Comparison of ENCODE assay signal across 2 cellular contexts in the genomic region with DNA sequence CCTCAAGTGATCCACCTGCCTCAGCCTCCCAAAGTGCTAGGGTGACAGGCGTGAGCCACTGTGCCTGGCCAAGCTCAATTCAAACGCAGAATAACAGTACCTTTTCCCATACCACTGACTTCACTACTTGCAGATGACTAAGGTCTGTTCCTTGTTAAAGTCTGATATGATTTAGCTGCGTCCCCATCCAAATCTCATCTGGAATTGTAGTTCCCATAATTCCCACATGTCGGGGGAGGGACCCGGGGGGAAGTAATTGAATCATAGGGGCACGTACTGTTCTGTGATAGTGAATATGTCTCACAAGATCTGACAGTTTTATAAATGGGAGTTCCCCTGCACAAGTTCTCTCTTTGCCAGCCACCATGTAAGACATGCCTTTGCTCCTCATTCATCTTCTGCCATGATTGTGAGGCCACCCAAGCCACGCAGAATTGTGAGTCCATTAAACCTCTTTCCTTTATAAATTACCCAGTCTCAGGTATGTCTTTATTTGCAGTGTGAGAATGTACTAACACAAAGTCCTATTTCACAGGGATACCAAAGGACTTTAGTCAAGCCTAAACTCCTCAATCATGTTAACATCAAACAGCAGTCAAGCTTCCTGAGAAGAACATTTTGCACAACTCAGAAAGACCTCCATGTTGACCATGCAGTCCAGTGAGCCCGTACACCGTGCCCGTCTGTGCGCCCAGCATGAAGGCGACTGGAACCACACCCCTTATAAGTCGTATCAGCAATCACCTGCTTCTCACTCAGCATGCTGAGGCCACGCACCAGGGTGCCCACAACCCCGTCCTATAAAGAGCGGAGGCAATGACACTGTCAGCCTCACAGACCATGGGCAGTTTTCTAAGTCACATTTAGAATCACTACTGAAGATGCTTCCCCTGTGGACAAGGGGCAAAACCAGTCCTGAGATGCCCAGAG.
A peak's percentile ranks its signal among the peaks of the same experiment; 100 is the strongest.
TF ChIP-seq lines count a peak whose summit lies in the region.

No MANE protein-coding gene starts in this region.

TF ChIP-seq in HepG2, 621 proteins besides CTCF, POLR2A, EP300 and RAD21:
- TF ChIP-seq ZNF557 (CRISPR knock-in tag; IDR thresholded peaks at IDR 0.05) (no peak), ZMYM2 (CRISPR knock-in tag; IDR thresholded peaks at IDR 0.05) (0 out of 2 replicates have a peak, but pooled peaks have one; percentile 55), HNF4A (CRISPR knock-in tag; IDR thresholded peaks at IDR 0.05) (peak; percentile 10; the same call in 1 of the 2 replicates), ZNF430 (CRISPR knock-in tag; IDR thresholded peaks at IDR 0.05) (peak; percentile 99)
- TF ChIP-seq, protein P1, sequence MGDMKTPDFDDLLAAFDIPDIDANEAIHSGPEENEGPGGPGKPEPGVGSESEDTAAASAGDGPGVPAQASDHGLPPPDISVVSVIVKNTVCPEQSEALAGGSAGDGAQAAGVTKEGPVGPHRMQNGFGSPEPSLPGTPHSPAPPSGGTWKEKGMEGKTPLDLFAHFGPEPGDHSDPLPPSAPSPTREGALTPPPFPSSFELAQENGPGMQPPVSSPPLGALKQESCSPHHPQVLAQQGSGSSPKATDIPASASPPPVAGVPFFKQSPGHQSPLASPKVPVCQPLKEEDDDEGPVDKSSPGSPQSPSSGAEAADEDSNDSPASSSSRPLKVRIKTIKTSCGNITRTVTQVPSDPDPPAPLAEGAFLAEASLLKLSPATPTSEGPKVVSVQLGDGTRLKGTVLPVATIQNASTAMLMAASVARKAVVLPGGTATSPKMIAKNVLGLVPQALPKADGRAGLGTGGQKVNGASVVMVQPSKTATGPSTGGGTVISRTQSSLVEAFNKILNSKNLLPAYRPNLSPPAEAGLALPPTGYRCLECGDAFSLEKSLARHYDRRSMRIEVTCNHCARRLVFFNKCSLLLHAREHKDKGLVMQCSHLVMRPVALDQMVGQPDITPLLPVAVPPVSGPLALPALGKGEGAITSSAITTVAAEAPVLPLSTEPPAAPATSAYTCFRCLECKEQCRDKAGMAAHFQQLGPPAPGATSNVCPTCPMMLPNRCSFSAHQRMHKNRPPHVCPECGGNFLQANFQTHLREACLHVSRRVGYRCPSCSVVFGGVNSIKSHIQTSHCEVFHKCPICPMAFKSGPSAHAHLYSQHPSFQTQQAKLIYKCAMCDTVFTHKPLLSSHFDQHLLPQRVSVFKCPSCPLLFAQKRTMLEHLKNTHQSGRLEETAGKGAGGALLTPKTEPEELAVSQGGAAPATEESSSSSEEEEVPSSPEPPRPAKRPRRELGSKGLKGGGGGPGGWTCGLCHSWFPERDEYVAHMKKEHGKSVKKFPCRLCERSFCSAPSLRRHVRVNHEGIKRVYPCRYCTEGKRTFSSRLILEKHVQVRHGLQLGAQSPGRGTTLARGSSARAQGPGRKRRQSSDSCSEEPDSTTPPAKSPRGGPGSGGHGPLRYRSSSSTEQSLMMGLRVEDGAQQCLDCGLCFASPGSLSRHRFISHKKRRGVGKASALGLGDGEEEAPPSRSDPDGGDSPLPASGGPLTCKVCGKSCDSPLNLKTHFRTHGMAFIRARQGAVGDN (CRISPR knock-in tag; IDR thresholded peaks at IDR 0.05), result peak; percentile 43

TF ChIP-seq in HEK293, 187 proteins besides CTCF, POLR2A, EP300 and RAD21:
- peak; percentile 77 for TF ChIP-seq SETDB1 (IDR thresholded peaks at IDR 0.05; ENCODE audit: insufficient read length, low read length)
- TF ChIP-seq ZNF23 (tag by site-specific recombination; IDR thresholded peaks at IDR 0.05; ENCODE audit: borderline replicate concordance), result no peak
- no peak for TF ChIP-seq ZNF132 (tag by site-specific recombination; IDR thresholded peaks at IDR 0.05; ENCODE audit: borderline replicate concordance)
- peak; percentile 43; the same call in 1 of the 2 replicates for TF ChIP-seq TRIM28 (IDR thresholded peaks at IDR 0.05; ENCODE audit: borderline replicate concordance, low read length)
